In genomic region chr1:233112184-233113008, GRCh38 we compare ENCODE assay signal across 8 cellular contexts.
DNase-seq lines count a peak whose midpoint lies in the region; ATAC-seq and TF ChIP-seq lines count a peak whose summit lies in the region.
"Had no signal": no experiment of that assay in that cellular context is flagged by ENCODE, and none has a peak within 500 bp of the region (broad histone marks: within the 10 kb centered on the region; RNA-seq: fewer than 3 reads in every experiment).

No MANE protein-coding gene starts in this region.

- no peaks in the 10 kb centered on the region for H4K20me1 ChIP-seq in H9 (ENCODE audit: control insufficient read depth, insufficient read depth, insufficient read length)

- no peak overlapping the region for H2BK12ac ChIP-seq in H9 (ENCODE audit: insufficient read length, low read depth, low read length)

- H3K4me3 ChIP-seq in RWPE2 (ENCODE audit: severe bottlenecking) = no peak overlapping the region
- H3K4me3 ChIP-seq in fibroblast of pulmonary artery (replicated peaks; ENCODE audit: low read depth, low read length) = no peak overlapping the region
- no peak overlapping the region for H3K4me3 ChIP-seq in sigmoid colon

- H3K9me3 ChIP-seq in H9 (ENCODE audit: control insufficient read depth, low read depth, low read length) (no peaks in the 10 kb centered on the region), RWPE2 (ENCODE audit: severe bottlenecking) (no peaks in the 10 kb centered on the region), sigmoid colon (no peaks in the 10 kb centered on the region)

- H3K4ac ChIP-seq in H9 (ENCODE audit: low read depth, low read length) = no peak overlapping the region; the same call in 1 of the 2 replicates

- no peak for TF ChIP-seq POLR2A in sigmoid colon (IDR thresholded peaks at IDR 0.05)

- peak overlapping the region; percentile 37 for H3K4me2 ChIP-seq in H9 (ENCODE audit: insufficient read depth, insufficient read length, low read length)

- peak overlapping the region; percentile 43 for H4K5ac ChIP-seq in H9 (ENCODE audit: insufficient read length, low read depth, low read length)

- H2AK5ac ChIP-seq in H9 (ENCODE audit: insufficient read length, low read length) = peak overlapping the region; percentile 10

- no peak overlapping the region for H4K8ac ChIP-seq in H9 (replicated peaks; ENCODE audit: insufficient read length, low read depth, low read length)

- H3K79me1 ChIP-seq in H9 (ENCODE audit: insufficient read depth, low read depth, low read length, poor library complexity, severe bottlenecking) = no peaks in the 10 kb centered on the region

- H3K36me3 ChIP-seq in RWPE2 (ENCODE audit: low read depth) (no peaks in the 10 kb centered on the region; the same call in 1 of the 2 replicates), sigmoid colon (no peaks in the 10 kb centered on the region)

- no peak overlapping the region; a peak in 1 of 5 replicates for H3K4me3 Mint-ChIP-seq in H9

- H3K9me3 Mint-ChIP-seq in H9 = no peaks in the 10 kb centered on the region

- H3K4me1 Mint-ChIP-seq in H9 = peaks cover 43 to 59% of the 10 kb centered on the region in 2 experiments

- H3K27me3 Mint-ChIP-seq in H9 (ENCODE audit: low read depth) = no peaks in the 10 kb centered on the region

- no peak overlapping the region for H2BK20ac ChIP-seq in H9 (ENCODE audit: low read depth, low read length, poor library complexity, severe bottlenecking)

- intact Hi-C loops in sigmoid colon (cut with DNase I) = no loop called here

- no peak overlapping the region for H2BK15ac ChIP-seq in H9 (ENCODE audit: low read depth, low read length)

- no CpG with 5 or more reads among the region's 6 CpGs for WGBS in H9 (ENCODE audit: extremely low coverage, insufficient read length, low lambda C conversion rate)
- WGBS in sigmoid colon, 2 donors = 69 to 86% methylated on average over 6 of the region's 6 CpGs

- H3K27me3 ChIP-seq in H9 (ENCODE audit: insufficient read depth, low read length) (no peaks in the 10 kb centered on the region), RWPE2 (ENCODE audit: insufficient read depth, poor library complexity, severe bottlenecking) (no peaks in the 10 kb centered on the region), sigmoid colon (no peaks in the 10 kb centered on the region)

- H3K36me3 Mint-ChIP-seq in H9 (ENCODE audit: insufficient read depth in 1 of 3, low read depth in 3 of 3) = peaks cover 8 to 21% (median 19%) of the 10 kb centered on the region in 3 experiments; a peak in 6 of 7 replicates

- H3K18ac ChIP-seq in H9 (ENCODE audit: insufficient read length, low read depth, low read length) = peak overlapping the region; percentile 86

- peak overlapping the region; percentile 78 for H4K91ac ChIP-seq in H9 (ENCODE audit: insufficient read length, low read depth, low read length)

- peak; percentile 79; the same call in 2 of the 3 replicates for ATAC-seq in RWPE2 (ENCODE audit: low read depth)

- peak overlapping the region; percentile 75 for H3K9ac ChIP-seq in H9 (ENCODE audit: extremely low read depth, insufficient read length, low read length)

- no peak overlapping the region for H2BK120ac ChIP-seq in H9 (ENCODE audit: low read depth, low read length, poor library complexity, severe bottlenecking)

- no peak for TF ChIP-seq EP300 in sigmoid colon (IDR thresholded peaks at IDR 0.05)

- DNase-seq in H9 (no peak), RWPE2 (ENCODE audit: low spot score) (no peak), fibroblast of pulmonary artery (ENCODE audit: low read depth) (peak; percentile 36), sigmoid colon (no peak), SW 1271 (lab: John Stamatoyannopoulos, UW) (no peak)
- no peak for DNase-seq in stimulated activated naive CD4-positive, alpha-beta T cell treated with Interleukin-2 at 50 U/mL for 16 hours (lab: John Stamatoyannopoulos, UW)
- DNase-seq in activated CD4-positive, CD25-positive, alpha-beta regulatory T cell (lab: John Stamatoyannopoulos, UW) = no peak
- DNase-seq: activated effector memory CD4-positive, alpha-beta T cell treated with Interleukin-2 at 50 U/mL for 16 hours had no signal

- TF ChIP-seq CTCF in H9 (conservative IDR thresholded peaks at IDR 0.05) (no peak), RWPE2 (IDR thresholded peaks at IDR 0.05; ENCODE audit: poor library complexity, severe bottlenecking) (no peak), fibroblast of pulmonary artery (IDR thresholded peaks at IDR 0.05; ENCODE audit: low read length, missing control alignments) (no peak), sigmoid colon (IDR thresholded peaks at IDR 0.05) (no peak)

- peak overlapping the region; percentile 91 for H2BK5ac ChIP-seq in H9 (ENCODE audit: insufficient read length, low read length)

- peak overlapping the region; percentile 74; the same call in 1 of the 2 replicates for H3K14ac ChIP-seq in H9 (ENCODE audit: insufficient read depth, low read length)

- no peaks in the 10 kb centered on the region for H3K79me2 ChIP-seq in H9 (ENCODE audit: insufficient read depth, low read length)

- H3K4me1 ChIP-seq in H9 (ENCODE audit: insufficient read depth, low read length) (peaks cover 15% of the 10 kb centered on the region; the same call in 1 of the 2 replicates), RWPE2 (ENCODE audit: insufficient read depth, poor library complexity, severe bottlenecking) (peaks cover 53% of the 10 kb centered on the region), sigmoid colon (peaks cover 0 to 18% (median 13%) of the 10 kb centered on the region in 4 donors)

- H3K27ac Mint-ChIP-seq in H9 = peak overlapping the region; percentile 79 to 100 (median 94)

- peak overlapping the region; percentile 98 for H3K27ac ChIP-seq in H9 (ENCODE audit: insufficient read length, low read depth, low read length)
- peak overlapping the region; percentile 98 for H3K27ac ChIP-seq in RWPE2 (ENCODE audit: poor library complexity, severe bottlenecking)
- H3K27ac ChIP-seq in sigmoid colon = peak overlapping the region; percentile 48 to 77 (median 68)

- peak overlapping the region; percentile 84 for H3K56ac ChIP-seq in H9 (ENCODE audit: insufficient read length, low read depth, low read length)

- H3K23ac ChIP-seq in H9 (ENCODE audit: insufficient read length, low read depth, low read length) = no peak overlapping the region

- no peak overlapping the region for H3T11ph ChIP-seq in H9 (ENCODE audit: low read length)

- no peaks in the 10 kb centered on the region for H3K23me2 ChIP-seq in H9 (ENCODE audit: insufficient read length, low read depth, low read length, poor library complexity, severe bottlenecking)

- H2AFZ ChIP-seq in H9 (ENCODE audit: low read length) = no peak overlapping the region
